11 cellular contexts compared by ENCODE assay signal in genomic region chr6:149844036-149844435, GRCh38. TPM values are rescaled to one million over a fixed set of nuclear protein-coding genes. Genes with fewer than 3 reads are reported as not detected.
DNase-seq lines count a peak whose midpoint lies in the region; ATAC-seq, FAIRE-seq and TF ChIP-seq lines count a peak whose summit lies in the region.
"Not testable (repeated sequence)": the region's sequence is repeated elsewhere in the genome, so short reads cannot be mapped to it uniquely, and the experiment has no call there.
"Had no signal": no experiment of that assay in that cellular context is flagged by ENCODE, and none has a peak within 500 bp of the region (broad histone marks: within the 10 kb centered on the region; RNA-seq: fewer than 3 reads in every experiment).

No MANE protein-coding gene starts in this region.

- H3K9me3 ChIP-seq in K562 (replicated peaks; ENCODE audit: control insufficient read depth, insufficient read depth, low read depth, low read length); right atrium auricular region; skeletal muscle satellite cell (replicated peaks; ENCODE audit: low read length): not testable (repeated sequence)

- not testable (repeated sequence) for H2AFZ ChIP-seq in K562 (ENCODE audit: low read depth, low read length)

- not testable (repeated sequence) for BruUV-seq in K562 (replicated peaks; lab: Mats Ljungman, UMichigan)

- in situ Hi-C loops in ACHN (cut with HindIII; ENCODE audit: low pct_ligation_motif_present, low pct_unique_long_range_greater_than_20kb, low sequenced_read_pairs) = not testable (repeated sequence)
- in situ Hi-C loops in K562 (cut with MboI) = loop anchor here (5.0 kb wide), 1 partner anchor 78 kb away; the partner anchor contains the start of gene RAET1G

- not testable (repeated sequence) for TF ChIP-seq RAD21 in K562 (CRISPR knock-in tag; conservative IDR thresholded peaks at IDR 0.05 in 1 of 2, IDR thresholded peaks at IDR 0.05 in 1 of 2)

- not testable (repeated sequence) for H3K9me1 ChIP-seq in K562 (ENCODE audit: control insufficient read depth, insufficient read depth, low read length)

- not testable (repeated sequence) for H3K4me2 ChIP-seq in K562 (ENCODE audit: insufficient read depth, low read length)
- H3K4me2 ChIP-seq in skeletal muscle satellite cell (ENCODE audit: low read length) = peak overlapping the region; percentile 13

- not testable (repeated sequence) for TF ChIP-seq CTCF in RWPE1 (conservative IDR thresholded peaks at IDR 0.05; ENCODE audit: low read depth); K562 (IDR thresholded peaks at IDR 0.05 in 2 of 3, conservative IDR thresholded peaks at IDR 0.05 in 1 of 3; ENCODE audit: insufficient read depth in 2 of 3, low read depth in 1 of 3, low read length in 3 of 3); epithelial cell of esophagus (IDR thresholded peaks at IDR 0.05; ENCODE audit: insufficient read depth, low read depth, low read length, missing control alignments); right atrium auricular region (IDR thresholded peaks at IDR 0.05)

- H3K9ac ChIP-seq in K562 (ENCODE audit: insufficient read depth in 1 of 2, low read depth in 2 of 2, low read length in 2 of 2); skeletal muscle satellite cell (ENCODE audit: low read depth, low read length): not testable (repeated sequence)

- ATAC-seq in K562 = not testable (repeated sequence)

- TF ChIP-seq EP300 in K562 (IDR thresholded peaks at IDR 0.05; ENCODE audit: low read length) = not testable (repeated sequence)

- peaks cover 21 to 57% of the 10 kb centered on the region in 2 experiments for H3K27me3 ChIP-seq in K562 (ENCODE audit: control insufficient read depth in 2 of 2, insufficient read depth in 2 of 2, low read length in 2 of 2)
- H3K27me3 ChIP-seq in right atrium auricular region; skeletal muscle satellite cell (ENCODE audit: control insufficient read depth, insufficient read depth, low read length): not testable (repeated sequence)

- not testable (repeated sequence) for H3K4me3 ChIP-seq in K562; epithelial cell of esophagus (ENCODE audit: low read length); right atrium auricular region; skeletal muscle satellite cell (ENCODE audit: low read length)

- POLR2A ChIA-PET in RWPE1 (lab: Yijun Ruan, JAX; ENCODE audit: low non-redundant PET) = not testable (repeated sequence)
- POLR2A ChIA-PET in K562 (lab: Yijun Ruan, JAX) = interaction anchor here (0.7 to 0.9 kb wide), 3 partner anchors 20 to 22 kb away, joined by 3 read pairs; no protein-coding TSS in a partner anchor

- FAIRE-seq in K562 (lab: Jason Lieb, UNC) = not testable (repeated sequence)

- intact Hi-C loops in K562 (cut with micrococcal nuclease) = loop anchor here (5.0 kb wide), 1 partner anchor 173 kb away; no protein-coding TSS in a partner anchor

- WGBS in K562 (ENCODE audit: insufficient coverage, low coverage, missing lambda C conversion rate) = 15% methylated on average over 4 of the region's 4 CpGs

- not testable (repeated sequence) for TF ChIP-seq POLR2A in K562 (conservative IDR thresholded peaks at IDR 0.05)

- DNase-seq in ACHN (peak; percentile 36), HCEC 1CT (peak; percentile 51), M059J (ENCODE audit: low read depth) (peak; percentile 75), epithelial cell of esophagus (ENCODE audit: low read depth) (peak; percentile 47), right atrium auricular region (ENCODE audit: low spot score) (peak; percentile 46)
- DNase-seq in RWPE1 (ENCODE audit: low spot score); K562 (ENCODE audit: extremely low read depth in 1 of 4, low spot score in 3 of 4): not testable (repeated sequence)

- peaks cover 18% of the 10 kb centered on the region for H4K20me1 ChIP-seq in K562 (replicated peaks; ENCODE audit: control insufficient read depth, insufficient read depth, low read length)

- H3K4me1 ChIP-seq in K562 (replicated peaks in 1 of 2; ENCODE audit: control insufficient read depth in 2 of 2, insufficient read depth in 2 of 2, low read length in 2 of 2) = not testable (repeated sequence)
- H3K4me1 ChIP-seq in right atrium auricular region (peaks cover 0 to 27% of the 10 kb centered on the region in 2 donors), skeletal muscle satellite cell (ENCODE audit: control insufficient read depth, insufficient read depth, low read length) (peaks cover 60% of the 10 kb centered on the region)

- not testable (repeated sequence) for H3K36me3 ChIP-seq in K562 (ENCODE audit: control insufficient read depth, insufficient read depth, low read length); right atrium auricular region; skeletal muscle satellite cell (ENCODE audit: insufficient read depth, low read length)

- peak overlapping the region; percentile 44 for H3K27ac ChIP-seq in RWPE1
- not testable (repeated sequence) for H3K27ac ChIP-seq in K562 (ENCODE audit: extremely low read depth, low read depth, low read length); right atrium auricular region

- H3K79me2 ChIP-seq in K562 (ENCODE audit: control insufficient read depth, insufficient read depth, low read length) = not testable (repeated sequence)

- CTCF ChIA-PET in RWPE1 (lab: Yijun Ruan, JAX) = not testable (repeated sequence)
- CTCF ChIA-PET in K562 (lab: Yijun Ruan, JAX; ENCODE audit: low intra/inter-chr PET ratio) = interaction anchor here (0.6 to 1.1 kb wide), 3 partner anchors 55 to 82 kb away, joined by 3 read pairs; no protein-coding TSS in a partner anchor

TF ChIP-seq in K562, 482 proteins besides CTCF, POLR2A, EP300 and RAD21:
- TF ChIP-seq C11orf30 (IDR thresholded peaks at IDR 0.05; ENCODE audit: low read depth) = 0 out of 2 replicates have a peak, but pooled peaks have one; percentile 8
- peak; percentile 59 for TF ChIP-seq ZNF316 (IDR thresholded peaks at IDR 0.05)
TF ChIP-seq in K562: peak in this region for 2; not testable (repeated sequence) for 480.

RNA-seq across cellular contexts. Expression of gene LRP11, which starts 20.1 kb away (rescaled TPM):
- total RNA-seq in M059J (2014; rRNA removed; shearing (Covaris generic)) = 65.9 and 92.0 TPM in 2 replicates
- 3.8 and 4.9 TPM in 2 replicates for total RNA-seq in K562 (2011; cell fraction: chromatin; rRNA removed; ENCODE audit: low replicate concordance)
- 3.8 TPM in 2 replicates for total RNA-seq in K562 (2011; cell fraction: nucleolus; rRNA removed)
- total RNA-seq in K562 (2011; cell fraction: nucleoplasm; rRNA removed) = 3.6 and 5.7 TPM in 2 replicates
- total RNA-seq in K562 (2014; rRNA removed) (2.2 and 4.6 TPM in 2 replicates), K562 (2014; rRNA removed; fragmentation: Illumina TruSeq; extraction: Trizol) (2.7 and 3.5 TPM in 2 replicates), K562 (2015; rRNA removed; fragmentation: Illumina TruSeq; extraction: Trizol) (2.4 and 2.6 TPM in 2 replicates), K562 (2021) (2.9 and 3.6 TPM in 2 replicates), right atrium auricular region (10 to 100 TPM; 17.0 to 25.7 TPM)
- polyA plus RNA-seq in K562 (2011; rRNA removed) (2.6 and 8.2 TPM in 2 replicates), K562 (2014; fragmentation: Illumina TruSeq; extraction: Trizol) (1.8 and 3.4 TPM in 2 replicates), K562 (2014; fragmentation: Nextera tagmentation; extraction: Ambion mirVana) (under 1 TPM; 0.51 to 0.94 TPM), K562 (2014; rRNA removed) (2.0 and 2.1 TPM in 2 replicates)
- 3.2 and 7.3 TPM in 2 replicates for polyA plus RNA-seq in K562 (2011; cell fraction: cytosol; rRNA removed)
- 1.8 and 5.8 TPM in 2 replicates for polyA plus RNA-seq in K562 (2011; cell fraction: nucleus; rRNA removed)
- polyA plus RNA-seq in K562 (2012) = 2.6 and 2.7 TPM in 2 replicates
- polyA minus RNA-seq in K562 (2011; rRNA and poly(A)+ RNA removed) = 3.6 and 13.1 TPM in 2 replicates
- 3.4 and 9.2 TPM in 2 replicates for polyA minus RNA-seq in K562 (2011; cell fraction: cytosol; rRNA and poly(A)+ RNA removed)
- polyA minus RNA-seq in K562 (2011; cell fraction: nucleus; rRNA and poly(A)+ RNA removed) = 2.2 and 5.2 TPM in 2 replicates
- total RNA-seq in skeletal muscle satellite cell (2012; rRNA removed) = 30.6 and 34.7 TPM in 2 replicates

RNA-seq across cellular contexts. Expression of gene RAET1E, which starts 53.9 kb away (rescaled TPM):
- 1.5 and 2.7 TPM in 2 replicates for total RNA-seq in M059J (2014; rRNA removed; shearing (Covaris generic))
- total RNA-seq in K562 (2011; cell fraction: chromatin; rRNA removed; ENCODE audit: low replicate concordance) = not detected in 2 replicates
- not detected in 2 replicates for total RNA-seq in K562 (2011; cell fraction: nucleolus; rRNA removed)
- not detected in 2 replicates for total RNA-seq in K562 (2011; cell fraction: nucleoplasm; rRNA removed)
- not detected in 2 replicates for total RNA-seq in K562 (2014; rRNA removed)
- not detected in 2 replicates for total RNA-seq in K562 (2014; rRNA removed; fragmentation: Illumina TruSeq; extraction: Trizol)
- not detected in 2 replicates for total RNA-seq in K562 (2015; rRNA removed; fragmentation: Illumina TruSeq; extraction: Trizol)
- total RNA-seq in K562 (2021) = not detected in 2 replicates
- not detected in 2 replicates for polyA plus RNA-seq in K562 (2011; rRNA removed)
- 0.01 and 0.18 TPM in 2 replicates for polyA plus RNA-seq in K562 (2011; cell fraction: cytosol; rRNA removed)
- polyA plus RNA-seq in K562 (2011; cell fraction: nucleus; rRNA removed) = 0.24 TPM in 1 of 2 replicates, not detected in the other
- not detected in 2 replicates for polyA plus RNA-seq in K562 (2012)
- polyA plus RNA-seq in K562 (2014; fragmentation: Illumina TruSeq; extraction: Trizol) = not detected in 2 replicates
- polyA plus RNA-seq in K562 (2014; fragmentation: Nextera tagmentation; extraction: Ambion mirVana) = not detected
- polyA plus RNA-seq in K562 (2014; rRNA removed) = not detected in 2 replicates
- not detected in 2 replicates for polyA minus RNA-seq in K562 (2011; rRNA and poly(A)+ RNA removed)
- polyA minus RNA-seq in K562 (2011; cell fraction: cytosol; rRNA and poly(A)+ RNA removed) = not detected in 2 replicates
- polyA minus RNA-seq in K562 (2011; cell fraction: nucleus; rRNA and poly(A)+ RNA removed) = 0.11 and 0.13 TPM in 2 replicates
- total RNA-seq in right atrium auricular region = 1 to 10 TPM in 1 of 2 donors, under 1 TPM in 1; 0.52 to 4.3 TPM
- total RNA-seq in skeletal muscle satellite cell (2012; rRNA removed) = 1.1 and 3.5 TPM in 2 replicates
- total RNA-seq: H7 had no signal
- polyA plus RNA-seq: CD14-positive monocyte, IgD-negative memory B cell had no signal
